In the genomic region with DNA sequence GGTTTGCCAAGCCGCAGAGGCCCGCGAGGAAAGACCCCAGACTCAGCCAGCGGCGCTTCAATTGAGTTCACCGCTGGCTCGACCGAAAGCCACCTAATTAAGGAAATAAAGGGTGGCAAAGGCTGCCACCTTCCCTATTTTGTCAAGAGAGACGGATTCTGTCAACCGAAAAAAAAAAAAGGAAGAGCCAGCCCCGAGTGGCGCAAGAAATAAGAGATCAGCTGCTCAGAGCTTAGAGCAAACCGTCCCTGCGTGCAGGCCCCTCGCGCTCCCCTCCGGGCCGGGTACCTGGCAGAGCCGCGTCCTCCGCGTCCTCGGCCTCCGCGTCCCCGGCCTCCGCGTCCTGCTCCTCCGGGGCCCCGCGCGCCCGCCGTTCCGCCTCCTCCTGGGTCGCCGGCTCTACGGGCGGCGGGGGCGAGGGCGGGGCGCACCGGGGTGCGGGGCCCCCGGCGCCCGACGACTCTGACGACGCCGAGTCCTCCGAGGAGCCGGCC, we compare ENCODE assay signal across 8 cellular contexts. TPM values are rescaled to one million over a fixed set of nuclear protein-coding genes. Genes with fewer than 3 reads are reported as not detected.
DNase-seq lines count a peak whose midpoint lies in the region; ATAC-seq, FAIRE-seq and TF ChIP-seq lines count a peak whose summit lies in the region.

No MANE protein-coding gene starts in this region.

- peaks cover 6% of the 10 kb centered on the region for H4K20me1 ChIP-seq in astrocyte (ENCODE audit: insufficient read depth, low read length)

- no peak for FAIRE-seq in astrocyte (lab: Jason Lieb, UNC)

- H3K4me1 Mint-ChIP-seq in astrocyte (ENCODE audit: low read depth, unreplicated experiment) = peaks cover 6% of the 10 kb centered on the region

- TF ChIP-seq CTCF in 22Rv1 (IDR thresholded peaks at IDR 0.05) (no peak), astrocyte (IDR thresholded peaks at IDR 0.05; ENCODE audit: insufficient read depth, low read depth, low read length) (no peak)

- H3K27ac Mint-ChIP-seq in astrocyte (ENCODE audit: unreplicated experiment) = peak overlapping the region; percentile 94

- H3K27me3 Mint-ChIP-seq in astrocyte (ENCODE audit: low read depth, unreplicated experiment) = peaks cover 16% of the 10 kb centered on the region

- H3K27ac ChIP-seq in 22Rv1 = peak overlapping the region; percentile 86
- peak overlapping the region; percentile 58 for H3K27ac ChIP-seq in astrocyte (ENCODE audit: low read depth, low read length)

- ATAC-seq in GM18505 (IDR thresholded peaks at IDR 0.05; ENCODE audit: unreplicated experiment) (peak; percentile 38), HG02970 (IDR thresholded peaks at IDR 0.05; ENCODE audit: low FRiP score, unreplicated experiment) (peak; percentile 24)
- ATAC-seq in stimulated activated naive CD8-positive, alpha-beta T cell treated with anti-CD3 and anti-CD28 coated beads, Interleukin-15, Interleukin-2, amounts not matched to agents 100 U/mL and 50 U/mL, for 24 hours = peak; percentile 22

- no peaks in the 10 kb centered on the region for H3K36me3 ChIP-seq in astrocyte (ENCODE audit: insufficient read depth, low read length)

- H3K4me3 ChIP-seq in astrocyte (ENCODE audit: insufficient read depth, low read depth, low read length) = peak overlapping the region; percentile 76

- peaks cover 26% of the 10 kb centered on the region for H3K79me2 ChIP-seq in astrocyte (ENCODE audit: insufficient read depth, low read length)

- peaks cover 5% of the 10 kb centered on the region for H3K9me3 Mint-ChIP-seq in astrocyte (ENCODE audit: unreplicated experiment)

- DNase-seq in NCI-H2171 treated with DMSO at 0.1 percent for 48 hours (lab: John Stamatoyannopoulos, UW) (peak; percentile 47), astrocyte (ENCODE audit: low read depth) (no peak), inferior parietal cortex (ENCODE audit: extremely low spot score) (peak; percentile 48), GOT3 (lab: John Stamatoyannopoulos, UW) (no peak)
- no peak for DNase-seq in stimulated activated naive CD8-positive, alpha-beta T cell treated with anti-CD3 and anti-CD28 coated beads, Interleukin-15, Interleukin-2, amounts not matched to agents 100 U/mL and 50 U/mL, for 24 hours

- peaks cover 2% of the 10 kb centered on the region for H3K27me3 ChIP-seq in astrocyte (ENCODE audit: insufficient read depth, low read length)

- H3K4me1 ChIP-seq in astrocyte (ENCODE audit: insufficient read depth, low read length) = peaks cover 4% of the 10 kb centered on the region

- H3K9me3 ChIP-seq in astrocyte (ENCODE audit: insufficient read depth, low read depth, low read length) = no peaks in the 10 kb centered on the region

- H3K9ac ChIP-seq in astrocyte (ENCODE audit: low read length) = peak overlapping the region; percentile 83

- H3K36me3 Mint-ChIP-seq in astrocyte (ENCODE audit: low read depth, unreplicated experiment) = peaks cover 2% of the 10 kb centered on the region

- peak overlapping the region; percentile 95 for H3K4me3 Mint-ChIP-seq in astrocyte (ENCODE audit: unreplicated experiment)

- peak overlapping the region; percentile 80 for H2AFZ ChIP-seq in astrocyte (ENCODE audit: low read depth, low read length)

- TF ChIP-seq POLR2A in GM18505 (IDR thresholded peaks at IDR 0.05; ENCODE audit: borderline replicate concordance, extremely low read depth, insufficient read depth, insufficient read length) = no peak

- H3K4me2 ChIP-seq in astrocyte (ENCODE audit: low read length) = peak overlapping the region; percentile 96

RNA-seq across cellular contexts. Expression of a gene that starts 1.0 kb away (rescaled TPM):
- 7.6 and 8.0 TPM in 2 replicates for total RNA-seq in astrocyte

Comparison
In these comparisons a context has a peak if more than half of its experiments do, and no peak if none do; other contexts are left out.
1. DNase-seq: peak in NCI-H2171 treated with DMSO at 0.1 percent for 48 hours (single experiment) and inferior parietal cortex (single experiment); none in astrocyte (single experiment), stimulated activated naive CD8-positive, alpha-beta T cell treated with anti-CD3 and anti-CD28 coated beads, Interleukin-15, Interleukin-2, amounts not matched to agents 100 U/mL and 50 U/mL, for 24 hours (single experiment) and GOT3 (single experiment).
2. Peak in every context shown above with its lines, with median percentiles within 50 percentile points of each other: ATAC-seq.